Comparison of ENCODE assay signal across 20 cellular contexts in genomic region chr4:139795476-139795875, GRCh38.
"Had no signal": no experiment of that assay in that cellular context is flagged by ENCODE, and none has a peak within 500 bp of the region (broad histone marks: within the 10 kb centered on the region; RNA-seq: fewer than 3 reads in every experiment).

No MANE protein-coding gene starts in this region.

- H3K27ac Mint-ChIP-seq: activated naive CD4-positive, alpha-beta T cell treated with anti-CD3 and anti-CD28 coated beads, Interleukin-2, amount 50 U/mL, for 72 hours; activated T-helper 1 cell treated with anti-CD3 and anti-CD28 coated beads, Interleukin-12 subunit alpha, Interleukin-12 subunit beta, Interleukin-2, Interleukin-4 antibody, amounts not matched to agents 30 ng/mL and 10 ng/mL and 1 ng/mL, durations not matched to agents 14 hours and 24 hours and 36 hours; progenitor cell of endocrine pancreas had no signal

- H3K4me3 ChIP-seq: dorsolateral prefrontal cortex, gastroesophageal sphincter, heart left ventricle, left ventricle myocardium inferior, tibial artery had no signal

- H3K4me3 Mint-ChIP-seq: activated T-helper 1 cell treated with anti-CD3 and anti-CD28 coated beads, Interleukin-12 subunit alpha, Interleukin-12 subunit beta, Interleukin-2, Interleukin-4 antibody, amounts not matched to agents 30 ng/mL and 10 ng/mL and 1 ng/mL, durations not matched to agents 14 hours and 24 hours and 36 hours had no signal

- H3K9me3 ChIP-seq: gastroesophageal sphincter, heart left ventricle, left ventricle myocardium inferior, tibial artery had no signal

- H3K27me3 Mint-ChIP-seq: progenitor cell of endocrine pancreas had no signal

- H3K36me3 Mint-ChIP-seq: activated naive CD4-positive, alpha-beta T cell treated with anti-CD3 and anti-CD28 coated beads, Interleukin-2, amount 50 U/mL, for 72 hours had no signal

- H3K36me3 ChIP-seq: gastroesophageal sphincter, heart left ventricle, left ventricle myocardium inferior, tibial artery had no signal

- FAIRE-seq: TTC549, urothelium cell line had no signal

- H3K27ac ChIP-seq: dorsolateral prefrontal cortex, epithelial cell of prostate, heart left ventricle, left ventricle myocardium inferior, tibial artery had no signal

- DNase-seq: activated CD4-positive, alpha-beta T cell treated with anti-CD3 and anti-CD28 coated beads, Interleukin-2, amount 50 U/mL, for 4 hours; activated gamma-delta T cell treated with Interleukin-2 at 50 U/mL for 16 hours; amniotic stem cell; dorsolateral prefrontal cortex; heart left ventricle; kidney glomerular epithelial cell; left ventricle myocardium inferior; mammary epithelial cell; nucleus accumbens; stimulated activated CD4-positive, alpha-beta T cell treated with anti-CD3 and anti-CD28 coated beads, Interleukin-2, amount 100 ng/mL, for 24 hours; stimulated activated naive CD4-positive, alpha-beta T cell treated with Interleukin-2 at 50 U/mL for 16 hours; substantia nigra; tibial artery had no signal

- ATAC-seq: activated naive CD4-positive, alpha-beta T cell treated with anti-CD3 and anti-CD28 coated beads, Interleukin-2, amount 50 U/mL, for 72 hours; gastroesophageal sphincter; heart left ventricle had no signal

- H3K27me3 ChIP-seq: gastroesophageal sphincter, heart left ventricle, tibial artery had no signal

- H3K9me3 Mint-ChIP-seq: activated naive CD4-positive, alpha-beta T cell treated with anti-CD3 and anti-CD28 coated beads, Interleukin-2, amount 50 U/mL, for 72 hours; activated T-helper 1 cell treated with anti-CD3 and anti-CD28 coated beads, Interleukin-12 subunit alpha, Interleukin-12 subunit beta, Interleukin-2, Interleukin-4 antibody, amounts not matched to agents 30 ng/mL and 10 ng/mL and 1 ng/mL, durations not matched to agents 14 hours and 24 hours and 36 hours had no signal
